16 cellular contexts compared by ENCODE assay signal in the genomic region with DNA sequence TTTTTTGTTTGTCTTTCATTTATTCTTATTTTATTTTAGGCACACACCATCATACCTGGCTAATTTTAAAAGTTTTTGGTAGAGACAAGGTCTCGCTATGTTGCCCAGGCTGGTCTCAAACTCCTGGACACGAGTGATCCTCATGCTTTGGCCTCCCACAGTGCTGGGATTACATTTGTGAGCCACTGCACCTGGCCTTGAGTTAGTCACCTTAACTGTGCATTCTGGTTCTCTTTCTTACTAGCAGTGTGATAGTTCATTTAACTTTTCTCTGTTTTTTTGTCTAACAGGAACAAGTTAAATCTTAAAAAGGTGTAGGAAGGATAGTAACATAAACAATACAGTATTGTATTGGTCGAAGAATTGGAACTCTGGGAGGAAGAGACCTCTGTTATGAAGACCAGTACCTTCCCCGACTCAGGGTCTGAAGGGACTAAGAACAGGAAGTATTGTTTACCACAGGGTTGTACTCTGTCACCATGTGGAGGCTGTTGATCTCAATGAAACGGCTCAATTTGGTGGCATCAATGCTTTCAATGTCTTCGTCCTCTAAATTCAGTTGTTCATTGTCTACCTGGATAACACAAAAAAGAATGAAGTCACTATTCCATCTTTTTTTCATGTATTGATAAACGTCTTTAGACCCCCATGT. TPM values are rescaled to one million over a fixed set of nuclear protein-coding genes. Genes with fewer than 3 reads are reported as not detected.
DNase-seq lines count a peak whose midpoint lies in the region; ATAC-seq and TF ChIP-seq lines count a peak whose summit lies in the region.
"Had no signal": no experiment of that assay in that cellular context is flagged by ENCODE, and none has a peak within 500 bp of the region (broad histone marks: within the 10 kb centered on the region; RNA-seq: fewer than 3 reads in every experiment).

No MANE protein-coding gene starts in this region.

- TF ChIP-seq CTCF in GM13977 (IDR thresholded peaks at IDR 0.05; ENCODE audit: extremely low read depth, insufficient read depth, missing control alignments), result no peak

- CTCF ChIA-PET in activated CD4-positive, alpha-beta T cell treated with anti-CD3 and anti-CD28 coated beads, Interleukin-2, amount 10 ng/mL, durations not matched to agents 7 days and 5 days (lab: Charles Lee), result interaction anchor here (0.5 to 0.6 kb wide), 2 partner anchors 47 to 164 kb away, joined by 3 read pairs; no protein-coding TSS in a partner anchor

- no peak for DNase-seq in activated CD4-positive, alpha-beta T cell treated with anti-CD3 and anti-CD28 coated beads, Interleukin-2, amount 10 ng/mL, durations not matched to agents 7 days and 5 days
- no peak for DNase-seq in activated CD4-positive, alpha-beta T cell treated with anti-CD3 and anti-CD28 coated beads for 1 hour
- DNase-seq in T-helper 2 cell treated with Interferon-gamma antibody and Interleukin-4, amounts not matched to agents 5 μg/mL and 100 μg/mL, for 36 hours (ENCODE audit: low spot score), result no peak
- DNase-seq in stimulated activated naive CD8-positive, alpha-beta T cell treated with anti-CD3 and anti-CD28 coated beads, Interleukin-15, Interleukin-2, amounts not matched to agents 100 U/mL and 50 U/mL, for 24 hours, result no peak
- DNase-seq in kidney tubule cell (ENCODE audit: low spot score), result no peak
- DNase-seq in GM13977 (ENCODE audit: low spot score), result no peak
- DNase-seq in left lobe of liver (ENCODE audit: low spot score), result no peak
- DNase-seq: activated CD4-positive, alpha-beta T cell treated with anti-CD3 and anti-CD28 coated beads for 48 hours; HFFc6; hypothalamus; mesenchymal stem cell; NCI-H345; Right ventricle myocardium superior; upper lobe of left lung had no signal

- H3K4me1 Mint-ChIP-seq in activated CD4-positive, alpha-beta T cell treated with anti-CD3 and anti-CD28 coated beads, Interleukin-2, amount 10 ng/mL, durations not matched to agents 7 days and 5 days, result peaks cover 24% of the 10 kb centered on the region
- H3K4me1 Mint-ChIP-seq in T-helper 2 cell treated with Interferon-gamma antibody and Interleukin-4, amounts not matched to agents 5 μg/mL and 100 μg/mL, for 36 hours (ENCODE audit: low read depth), result peaks cover 19% of the 10 kb centered on the region

- ATAC-seq in HG02885 (IDR thresholded peaks at IDR 0.05; ENCODE audit: poor library complexity, unreplicated experiment), result peak; percentile 69
- ATAC-seq in stimulated activated naive CD8-positive, alpha-beta T cell treated with anti-CD3 and anti-CD28 coated beads, Interleukin-15, Interleukin-2, amounts not matched to agents 100 U/mL and 50 U/mL, for 24 hours, result peak; percentile 49
- ATAC-seq in left lobe of liver, result no peak

- H3K27ac Mint-ChIP-seq in activated CD4-positive, alpha-beta T cell treated with anti-CD3 and anti-CD28 coated beads, Interleukin-2, amount 10 ng/mL, durations not matched to agents 7 days and 5 days, result peak overlapping the region; percentile 26
- peak overlapping the region; percentile 51 for H3K27ac Mint-ChIP-seq in T-helper 2 cell treated with Interferon-gamma antibody and Interleukin-4, amounts not matched to agents 5 μg/mL and 100 μg/mL, for 36 hours
- H3K27ac Mint-ChIP-seq: HFFc6 had no signal

- H3K4me3 Mint-ChIP-seq in activated CD4-positive, alpha-beta T cell treated with anti-CD3 and anti-CD28 coated beads, Interleukin-2, amount 10 ng/mL, durations not matched to agents 7 days and 5 days, result no peak overlapping the region
- peak overlapping the region; percentile 23 for H3K4me3 Mint-ChIP-seq in T-helper 2 cell treated with Interferon-gamma antibody and Interleukin-4, amounts not matched to agents 5 μg/mL and 100 μg/mL, for 36 hours
- H3K4me3 Mint-ChIP-seq: HFFc6 had no signal

- H3K9me3 Mint-ChIP-seq in activated CD4-positive, alpha-beta T cell treated with anti-CD3 and anti-CD28 coated beads, Interleukin-2, amount 10 ng/mL, durations not matched to agents 7 days and 5 days, result no peaks in the 10 kb centered on the region
- no peaks in the 10 kb centered on the region for H3K9me3 Mint-ChIP-seq in T-helper 2 cell treated with Interferon-gamma antibody and Interleukin-4, amounts not matched to agents 5 μg/mL and 100 μg/mL, for 36 hours
- H3K9me3 Mint-ChIP-seq: HFFc6 had no signal

- H3K36me3 Mint-ChIP-seq in activated CD4-positive, alpha-beta T cell treated with anti-CD3 and anti-CD28 coated beads, Interleukin-2, amount 10 ng/mL, durations not matched to agents 7 days and 5 days (ENCODE audit: low read depth), result peaks cover 66% of the 10 kb centered on the region
- H3K36me3 Mint-ChIP-seq in T-helper 2 cell treated with Interferon-gamma antibody and Interleukin-4, amounts not matched to agents 5 μg/mL and 100 μg/mL, for 36 hours (ENCODE audit: low read depth), result peaks cover 67% of the 10 kb centered on the region

- in situ Hi-C loops in GM13977 (cut with MboI; ENCODE audit: low pct_unique_long_range_greater_than_20kb, low sequenced_read_pairs, unreplicated experiment), result no loop called here

- no peaks in the 10 kb centered on the region for H3K27me3 Mint-ChIP-seq in activated CD4-positive, alpha-beta T cell treated with anti-CD3 and anti-CD28 coated beads, Interleukin-2, amount 10 ng/mL, durations not matched to agents 7 days and 5 days
- no peaks in the 10 kb centered on the region for H3K27me3 Mint-ChIP-seq in T-helper 2 cell treated with Interferon-gamma antibody and Interleukin-4, amounts not matched to agents 5 μg/mL and 100 μg/mL, for 36 hours (ENCODE audit: low read depth)

- POLR2A ChIA-PET in activated CD4-positive, alpha-beta T cell treated with anti-CD3 and anti-CD28 coated beads, Interleukin-2, amount 10 ng/mL, durations not matched to agents 7 days and 5 days (lab: Charles Lee), result no interaction called here

RNA-seq across cellular contexts. Expression of gene ERP27, which starts 17.7 kb away (rescaled TPM):
- 10 to 100 TPM in 1 of 2 experiments, 1 to 10 TPM in 1; 8.3 to 11.3 TPM for total RNA-seq in activated CD4-positive, alpha-beta T cell treated with anti-CD3 and anti-CD28 coated beads, Interleukin-2, amount 10 ng/mL, durations not matched to agents 7 days and 5 days
- total RNA-seq in left lobe of liver, result 0.30 TPM
- total RNA-seq: HFFc6 had no signal

RNA-seq across cellular contexts. Expression of gene MGP, which starts 34.9 kb away (rescaled TPM):
- under 1 TPM in 1 of 2 experiments, not detected in 1; 0.20 TPM for total RNA-seq in activated CD4-positive, alpha-beta T cell treated with anti-CD3 and anti-CD28 coated beads, Interleukin-2, amount 10 ng/mL, durations not matched to agents 7 days and 5 days
- total RNA-seq in left lobe of liver, result 5.5 TPM
- total RNA-seq: astrocyte had no signal

RNA-seq across cellular contexts. Expression of gene ARHGDIB, which starts 40.8 kb away (rescaled TPM):
- 1,000 to 10,000 TPM; 1,588 to 1,891 TPM for total RNA-seq in activated CD4-positive, alpha-beta T cell treated with anti-CD3 and anti-CD28 coated beads, Interleukin-2, amount 10 ng/mL, durations not matched to agents 7 days and 5 days
- total RNA-seq in left lobe of liver, result 22.3 TPM

RNA-seq across cellular contexts. Expression of gene PDE6H, which starts 52.2 kb away (rescaled TPM):
- not detected for total RNA-seq in activated CD4-positive, alpha-beta T cell treated with anti-CD3 and anti-CD28 coated beads, Interleukin-2, amount 10 ng/mL, durations not matched to agents 7 days and 5 days
- total RNA-seq in left lobe of liver, result not detected
- total RNA-seq: astrocyte, HFFc6, Right ventricle myocardium superior, upper lobe of left lung had no signal

Comparison
In these comparisons a context has a peak if more than half of its experiments do, and no peak if none do; other contexts are left out.
1. RNA of gene ARHGDIB, which starts 40.8 kb away (total RNA-seq): 1,588 to 1,891 TPM in activated CD4-positive, alpha-beta T cell treated with anti-CD3 and anti-CD28 coated beads, Interleukin-2, amount 10 ng/mL, durations not matched to agents 7 days and 5 days; 22.3 TPM in left lobe of liver (single experiment); every median in the first group is over 10 times any median in the second.